Comparison of ENCODE assay signal across 3 cellular contexts in the genomic region with DNA sequence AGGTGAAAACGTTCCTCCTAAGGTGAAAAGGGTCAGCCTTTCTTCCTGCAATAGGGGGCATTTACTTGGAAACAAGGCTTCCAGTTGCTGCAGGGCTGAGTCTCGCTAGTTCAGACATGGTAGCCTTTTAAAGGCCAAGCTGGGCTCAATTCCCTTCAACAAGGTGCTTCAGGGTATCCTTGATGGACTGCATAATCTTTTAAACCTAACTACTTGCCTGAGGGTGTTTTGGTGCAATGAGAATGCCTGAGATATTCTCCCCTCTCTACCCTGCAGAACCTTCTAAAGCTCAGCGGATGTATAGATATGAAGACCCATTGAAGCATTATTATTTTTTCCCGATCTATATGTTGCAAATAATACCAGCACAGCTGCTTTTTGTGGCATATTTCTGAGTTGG.
"Had no signal": no experiment of that assay in that cellular context is flagged by ENCODE, and none has a peak within 500 bp of the region (broad histone marks: within the 10 kb centered on the region; RNA-seq: fewer than 3 reads in every experiment).

No MANE protein-coding gene starts in this region.

- ATAC-seq: GM12878 had no signal

- DNase-seq: GDM1, GF-D8 had no signal

- H3K4me3 ChIP-seq: GM12878 had no signal
